In genomic region chr17:45019177-45019711, GRCh38 we compare ENCODE assay signal across 8 cellular contexts. TPM values are rescaled to one million over a fixed set of nuclear protein-coding genes. Genes with fewer than 3 reads are reported as not detected.
DNase-seq lines count a peak whose midpoint lies in the region; TF ChIP-seq lines count a peak whose summit lies in the region.

No MANE protein-coding gene starts in this region.

- intact Hi-C loops in ovary (cut with DNase I), result no loop called here

- H3K27ac Mint-ChIP-seq in H9, result no peak overlapping the region

- H3K23me2 ChIP-seq in H9 (ENCODE audit: insufficient read length, low read depth, low read length, poor library complexity, severe bottlenecking), result peaks cover 14% of the 10 kb centered on the region

- no peak overlapping the region for H2BK12ac ChIP-seq in H9 (ENCODE audit: insufficient read length, low read depth, low read length)

- H3K9ac ChIP-seq in H9 (ENCODE audit: extremely low read depth, insufficient read length, low read length), result no peak overlapping the region

- H3K79me2 ChIP-seq in H9 (ENCODE audit: insufficient read depth, low read length), result no peaks in the 10 kb centered on the region

- DNase-seq in AML-193 (lab: John Stamatoyannopoulos, UW) (peak; percentile 30 to 50), H9 (no peak), NOMO-1 treated with dmso at 0.1 percent for 144 hours (lab: John Stamatoyannopoulos, UW; ENCODE audit: unreplicated experiment) (peak; percentile 47), germinal center (ENCODE audit: low spot score) (peak; percentile 34), ovary (peak; percentile 40 to 74 (median 51)), GF-D8 (lab: John Stamatoyannopoulos, UW) (no peak), ureter (ENCODE audit: low spot score) (no peak)
- peak; percentile 76 for DNase-seq in activated effector memory CD4-positive, alpha-beta T cell treated with anti-CD3 and anti-CD28 coated beads, Interleukin-2, amount 50 U/mL, for 16 hours

- H3K9me3 Mint-ChIP-seq in H9, result no peaks in the 10 kb centered on the region; a peak in 2 of 5 replicates

- H2BK5ac ChIP-seq in H9 (ENCODE audit: insufficient read length, low read length), result no peak overlapping the region

- H3K79me1 ChIP-seq in H9 (ENCODE audit: insufficient read depth, low read depth, low read length, poor library complexity, severe bottlenecking), result no peaks in the 10 kb centered on the region

- WGBS in H9 (ENCODE audit: extremely low coverage, insufficient read length, low lambda C conversion rate), result no CpG with 5 or more reads among the region's 54 CpGs
- 3 to 4% (median 4%) methylated on average over 49 to 54 of the region's 54 CpGs for WGBS in ovary, 3 donors

- no peak overlapping the region for H3K18ac ChIP-seq in H9 (ENCODE audit: insufficient read length, low read depth, low read length)

- H3K4me1 Mint-ChIP-seq in H9, result peaks cover 29 to 43% of the 10 kb centered on the region in 2 experiments

- H3K27me3 ChIP-seq in H9 (ENCODE audit: insufficient read depth, low read length) (peaks cover 24% of the 10 kb centered on the region; the same call in 1 of the 2 replicates), ovary (no peaks in the 10 kb centered on the region)

- no peak overlapping the region for H3K14ac ChIP-seq in H9 (ENCODE audit: insufficient read depth, low read length)

- no peak overlapping the region for H3K4ac ChIP-seq in H9 (ENCODE audit: low read depth, low read length)

- H3K27me3 Mint-ChIP-seq in H9 (ENCODE audit: low read depth), result peaks cover 47% of the 10 kb centered on the region

- H3K27ac ChIP-seq in H9 (ENCODE audit: insufficient read length, low read depth, low read length) (no peak overlapping the region), ovary (no peak overlapping the region)

- no peak overlapping the region for H2AK5ac ChIP-seq in H9 (ENCODE audit: insufficient read length, low read length)

- no peak for TF ChIP-seq EP300 in ovary (IDR thresholded peaks at IDR 0.05)

- H2AFZ ChIP-seq in H9 (ENCODE audit: low read length), result no peak overlapping the region

- no peaks in the 10 kb centered on the region; the same call in 1 of the 2 replicates for H3K4me1 ChIP-seq in H9 (ENCODE audit: insufficient read depth, low read length)
- peaks cover 9% of the 10 kb centered on the region for H3K4me1 ChIP-seq in ovary (ENCODE audit: insufficient read depth)

- H2BK120ac ChIP-seq in H9 (ENCODE audit: low read depth, low read length, poor library complexity, severe bottlenecking), result no peak overlapping the region

- peaks cover 2 to 11% (median 5%) of the 10 kb centered on the region in 3 experiments; a peak in 6 of 7 replicates for H3K36me3 Mint-ChIP-seq in H9 (ENCODE audit: insufficient read depth in 1 of 3, low read depth in 3 of 3)

- no peak overlapping the region for H3T11ph ChIP-seq in H9 (ENCODE audit: low read length)

- no peak overlapping the region for H3K23ac ChIP-seq in H9 (ENCODE audit: insufficient read length, low read depth, low read length)

- H2BK20ac ChIP-seq in H9 (ENCODE audit: low read depth, low read length, poor library complexity, severe bottlenecking), result no peak overlapping the region

- no peak overlapping the region for H4K8ac ChIP-seq in H9 (replicated peaks; ENCODE audit: insufficient read length, low read depth, low read length)

- no peaks in the 10 kb centered on the region for H3K9me3 ChIP-seq in H9 (ENCODE audit: control insufficient read depth, low read depth, low read length)
- H3K9me3 ChIP-seq in ovary, result no peaks in the 10 kb centered on the region

- H3K4me3 ChIP-seq in ovary, result peak overlapping the region; percentile 45

- no peak for TF ChIP-seq POLR2A in ovary (IDR thresholded peaks at IDR 0.05)

- no peak overlapping the region for H4K5ac ChIP-seq in H9 (ENCODE audit: insufficient read length, low read depth, low read length)

- H3K4me3 Mint-ChIP-seq in H9, result peak overlapping the region; percentile 79 to 92

- no peak overlapping the region for H3K56ac ChIP-seq in H9 (ENCODE audit: insufficient read length, low read depth, low read length)

- H4K91ac ChIP-seq in H9 (ENCODE audit: insufficient read length, low read depth, low read length), result no peak overlapping the region

- H2BK15ac ChIP-seq in H9 (ENCODE audit: low read depth, low read length), result no peak overlapping the region

- TF ChIP-seq CTCF in H9 (conservative IDR thresholded peaks at IDR 0.05) (peak; percentile 44; the same call in 2 of the 3 replicates), ovary (IDR thresholded peaks at IDR 0.05) (peak in 2 of 3 donors; percentile 58)

- peaks cover 2% of the 10 kb centered on the region for H4K20me1 ChIP-seq in H9 (ENCODE audit: control insufficient read depth, insufficient read depth, insufficient read length)

- H3K4me2 ChIP-seq in H9 (ENCODE audit: insufficient read depth, insufficient read length, low read length), result peak overlapping the region; percentile 33

- no peaks in the 10 kb centered on the region for H3K36me3 ChIP-seq in ovary

RNA-seq across cellular contexts. Expression of gene DCAKD, which starts 32.2 kb away (rescaled TPM):
- total RNA-seq in H9 (2021), result 48.3 and 53.2 TPM in 2 replicates
- total RNA-seq in ovary, result 10 to 100 TPM; 30.9 to 62.3 (median 48.0) TPM
- polyA plus RNA-seq in ovary, result 10 to 100 TPM; 19.8 to 27.0 TPM
- 76.4 TPM for total RNA-seq in ureter

RNA-seq across cellular contexts. Expression of gene NMT1, which starts 41.9 kb away (rescaled TPM):
- total RNA-seq in H9 (2021), result 150 and 151 TPM in 2 replicates
- total RNA-seq in ovary, result 10 to 100 TPM; 25.5 to 91.4 (median 79.3) TPM
- 10 to 100 TPM; 23.0 to 66.5 TPM for polyA plus RNA-seq in ovary
- 125 TPM for total RNA-seq in ureter

RNA-seq across cellular contexts. Expression of gene C1QL1, which starts 51.1 kb away (rescaled TPM):
- total RNA-seq in H9 (2021) (6.0 and 6.4 TPM in 2 replicates), ovary (1 to 10 TPM in 3 of 7 donors, under 1 TPM in 2, not detected in 2; 0.20 to 6.0 (median 1.1) TPM), ureter (1.1 TPM)
- under 1 TPM in 1 of 2 donors, not detected in 1; 0.64 TPM for polyA plus RNA-seq in ovary

Comparison
In these comparisons a context has a peak if more than half of its experiments do, and no peak if none do; other contexts are left out.
1. DNase-seq: peak in AML-193 (2 of 2), NOMO-1 treated with dmso at 0.1 percent for 144 hours (single experiment), activated effector memory CD4-positive, alpha-beta T cell treated with anti-CD3 and anti-CD28 coated beads, Interleukin-2, amount 50 U/mL, for 16 hours (single experiment), germinal center (single experiment) and ovary (5 of 5); none in H9 (single experiment), GF-D8 (single experiment) and ureter (single experiment).